In the genomic region with DNA sequence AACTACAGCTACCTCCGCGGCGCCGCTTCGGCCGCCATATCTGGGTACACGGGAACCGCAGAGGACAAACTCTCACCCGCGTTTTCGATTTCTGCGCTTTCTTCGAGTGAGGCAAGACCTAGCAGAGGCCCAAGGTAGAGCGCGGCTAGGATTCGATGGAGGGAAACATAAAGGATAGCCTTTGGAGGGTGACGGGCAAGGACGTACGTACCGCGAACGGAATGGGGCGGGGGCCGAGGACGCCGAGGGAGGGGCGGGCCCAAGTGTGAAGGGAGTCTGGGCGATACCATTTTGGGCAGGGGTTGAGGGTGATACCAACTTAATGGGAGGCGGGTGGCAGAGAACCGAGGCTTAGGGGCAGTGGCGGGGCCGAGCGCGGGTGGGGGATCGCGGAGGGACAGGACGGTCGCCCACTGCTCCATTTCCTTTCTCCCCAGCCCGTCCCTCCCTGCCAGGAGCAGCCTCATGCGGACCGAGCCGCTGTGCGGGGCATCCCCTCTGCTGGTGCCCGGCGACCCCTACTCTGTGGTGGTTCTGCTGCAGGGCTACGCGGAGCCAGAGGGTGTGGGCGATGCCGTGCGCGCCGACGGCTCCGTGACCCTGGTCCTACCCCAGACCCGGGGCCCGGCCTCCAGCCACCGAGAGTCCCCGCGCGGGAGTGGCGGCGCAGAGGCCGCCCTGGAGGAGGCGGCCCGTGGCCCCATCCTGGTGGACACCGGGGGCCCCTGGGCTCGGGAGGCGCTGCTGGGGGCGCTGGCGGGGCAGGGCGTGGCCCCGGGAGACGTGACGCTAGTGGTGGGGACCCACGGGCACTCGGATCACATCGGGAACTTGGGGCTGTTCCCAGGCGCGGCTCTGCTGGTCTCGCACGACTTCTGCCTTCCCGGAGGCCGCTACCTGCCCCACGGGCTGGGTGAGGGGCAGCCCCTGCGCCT, we compare ENCODE assay signal across 8 cellular contexts. TPM values are rescaled to one million over a fixed set of nuclear protein-coding genes. Genes with fewer than 3 reads are reported as not detected.
DNase-seq lines count a peak whose midpoint lies in the region; ATAC-seq and TF ChIP-seq lines count a peak whose summit lies in the region.

A gene with protein sequence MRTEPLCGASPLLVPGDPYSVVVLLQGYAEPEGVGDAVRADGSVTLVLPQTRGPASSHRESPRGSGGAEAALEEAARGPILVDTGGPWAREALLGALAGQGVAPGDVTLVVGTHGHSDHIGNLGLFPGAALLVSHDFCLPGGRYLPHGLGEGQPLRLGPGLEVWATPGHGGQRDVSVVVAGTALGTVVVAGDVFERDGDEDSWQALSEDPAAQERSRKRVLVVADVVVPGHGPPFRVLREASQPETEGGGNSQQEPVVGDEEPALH (plus strand): TSS at position 37 of the 935 bp plus-strand sequence. CDS start 429 bp downstream, at position 466.

- no peaks in the 10 kb centered on the region for H3K9me3 ChIP-seq in heart left ventricle
- no peaks in the 10 kb centered on the region for H3K9me3 ChIP-seq in transverse colon

- peak; percentile 92 for DNase-seq in GM10266 (ENCODE audit: extremely low spot score)
- peak; percentile 68 for DNase-seq in NCI-H1436 treated with DMSO at 0.1 percent for 48 hours (lab: John Stamatoyannopoulos, UW)
- peak; percentile 98 for DNase-seq in SW480 (ENCODE audit: low spot score)
- peak; percentile 90 to 93 (median 91) for DNase-seq in heart left ventricle
- peak; percentile 87 for DNase-seq in pons (ENCODE audit: low spot score)
- DNase-seq in transverse colon = peak; percentile 94

- H3K4me1 ChIP-seq in heart left ventricle = peaks cover 0 to 41% (median 18%) of the 10 kb centered on the region in 12 donors
- H3K4me1 ChIP-seq in transverse colon = peaks cover 6 to 54% (median 44%) of the 10 kb centered on the region in 4 donors

- H3K27ac ChIP-seq in adipose tissue (ENCODE audit: low read depth, low read length) (peak within 1 kb of the TSS; percentile 68), heart left ventricle (peak within 1 kb of the TSS; percentile 88 to 99 (median 97)), transverse colon (peak within 1 kb of the TSS; percentile 95 to 97 (median 96))

- ATAC-seq in HG02759 (IDR thresholded peaks at IDR 0.05; ENCODE audit: unreplicated experiment) (peak; percentile 65), heart left ventricle (peak; percentile 91 to 95 (median 94))

- H3K27me3 ChIP-seq in heart left ventricle = no peaks in the 10 kb centered on the region
- H3K27me3 ChIP-seq in transverse colon = no peaks in the 10 kb centered on the region

- peaks cover 0 to 4% (median 0%) of the 10 kb centered on the region in 9 donors for H3K36me3 ChIP-seq in heart left ventricle
- no peaks in the 10 kb centered on the region for H3K36me3 ChIP-seq in transverse colon

- intact Hi-C loops in heart left ventricle (cut with DNase I) = loop anchor here in 8 of 10 donors (1.0 to 5.0 kb wide), 7 partner anchors 8 to 215 kb away; partner anchors contain the start of genes AP4M1 (in 2 of the 8), MCM7 (in 2 of the 8), AZGP1 (in 1 of the 8) and CNPY4 (in 1 of the 8)
- intact Hi-C loops in transverse colon (cut with DNase I; ENCODE audit: low total_unique reads) = loop anchor here (5.0 kb wide), 1 partner anchor 40 kb away; the partner anchor contains the start of gene COPS6

- TF ChIP-seq CTCF in GM10266 (IDR thresholded peaks at IDR 0.05; ENCODE audit: control insufficient read depth, insufficient read depth, low read depth, missing control alignments) (no peak), heart left ventricle (IDR thresholded peaks at IDR 0.05) (no peak), transverse colon (IDR thresholded peaks at IDR 0.05) (no peak)

- H3K4me3 ChIP-seq in heart left ventricle = peak within 1 kb of the TSS; percentile 74 to 99 (median 94)
- peak within 1 kb of the TSS; percentile 60 to 90 (median 68) for H3K4me3 ChIP-seq in transverse colon

- TF ChIP-seq POLR2A in heart left ventricle (IDR thresholded peaks at IDR 0.05) (peak in 1 of 2 donors; percentile 28), transverse colon (IDR thresholded peaks at IDR 0.05) (peak; percentile 92)

- in situ Hi-C loops in transverse colon (cut with MboI; ENCODE audit: low pct_ligation_motif_present in 1 of 4, low pct_unique_long_range_greater_than_20kb in 1 of 4, low sequenced_read_pairs in 3 of 4) = no loop called here

- no peak for TF ChIP-seq EP300 in transverse colon (IDR thresholded peaks at IDR 0.05; ENCODE audit: low read depth)

- 0 to 1% (median 0%) methylated on average over 81 to 85 of the region's 85 CpGs for WGBS in adipose tissue, 3 donors
- WGBS in heart left ventricle, 4 donors = 0 to 2% (median 1%) methylated on average over 53 to 85 of the region's 85 CpGs
- WGBS in transverse colon (ENCODE audit: low coverage in 1 of 2), 2 donors = 1% methylated on average over 63 of the region's 85 CpGs; no CpG with 5 or more reads in 1 of the 2 donors

RNA-seq across cellular contexts. Expression of the gene that starts here (rescaled TPM):
- polyA plus RNA-seq in adipose tissue (1 to 10 TPM; 2.3 to 2.5 (median 2.5) TPM), heart left ventricle (1 to 10 TPM; 1.4 to 3.2 TPM)
- total RNA-seq in heart left ventricle (1 to 10 TPM; 1.3 to 2.7 (median 2.0) TPM), transverse colon (1 to 10 TPM in 2 of 4 donors, not detected in 2; 4.4 to 5.6 TPM)

Comparison
In these comparisons a context has a peak if more than half of its experiments do, and no peak if none do; other contexts are left out.
1. Peak in every context shown above with its lines: DNase-seq, ATAC-seq, H3K4me3 ChIP-seq and H3K27ac ChIP-seq.